In the genomic region with DNA sequence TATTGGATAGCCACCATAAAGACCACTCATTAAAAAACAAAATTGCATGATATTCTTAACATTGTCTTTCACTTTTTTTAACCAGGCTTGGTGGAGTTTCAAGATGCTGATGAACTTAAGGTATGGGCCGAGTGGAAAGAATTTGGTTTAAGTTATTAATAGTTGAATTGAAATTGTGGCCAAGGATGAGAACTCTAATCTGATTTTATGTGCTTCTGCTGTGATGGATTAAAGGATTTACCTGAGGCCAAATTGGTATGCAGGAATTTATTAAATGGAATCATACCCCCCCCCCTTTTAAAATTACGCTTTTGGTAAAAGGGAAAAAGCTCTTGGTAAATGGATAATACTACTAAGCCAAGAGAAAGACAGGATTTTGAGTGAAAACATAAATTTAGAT, we compare ENCODE assay signal across 11 cellular contexts. TPM values are rescaled to one million over a fixed set of nuclear protein-coding genes. Genes with fewer than 3 reads are reported as not detected.
DNase-seq lines count a peak whose midpoint lies in the region; ATAC-seq and TF ChIP-seq lines count a peak whose summit lies in the region.
"Had no signal": no experiment of that assay in that cellular context is flagged by ENCODE, and none has a peak within 500 bp of the region (broad histone marks: within the 10 kb centered on the region; RNA-seq: fewer than 3 reads in every experiment).

No MANE protein-coding gene starts in this region.

- H3K27ac ChIP-seq in HCT116 (ENCODE audit: low read depth, low read length), result peak overlapping the region; percentile 97
- H3K27ac ChIP-seq in mesendoderm (ENCODE audit: low read depth, low read length), result no peak overlapping the region
- H3K27ac ChIP-seq: WERI-Rb-1 had no signal

- H3K79me2 ChIP-seq in HCT116 (ENCODE audit: insufficient read depth, low read length) (peaks cover 29% of the 10 kb centered on the region), mesendoderm (ENCODE audit: control insufficient read depth, insufficient read depth, low read length) (peaks cover 14% of the 10 kb centered on the region)

- RAD21 ChIA-PET in HCT116 (lab: Charles Lee; ENCODE audit: low non-redundant PET in 1 of 2, low total read pairs in 2 of 2, uncharacterized antibody in 2 of 2, unreplicated experiment in 2 of 2), result no interaction called here

- H3K4me3 Mint-ChIP-seq in activated T-helper 1 cell treated with anti-CD3 and anti-CD28 coated beads, Interleukin-12 subunit alpha, Interleukin-12 subunit beta, Interleukin-2, Interleukin-4 antibody, amounts not matched to agents 30 ng/mL and 10 ng/mL and 1 ng/mL, durations not matched to agents 14 hours and 24 hours and 36 hours, result peak overlapping the region; percentile 72
- no peak overlapping the region for H3K4me3 Mint-ChIP-seq in immature natural killer cell

- no peaks in the 10 kb centered on the region for H3K9me3 Mint-ChIP-seq in activated T-helper 1 cell treated with anti-CD3 and anti-CD28 coated beads, Interleukin-12 subunit alpha, Interleukin-12 subunit beta, Interleukin-2, Interleukin-4 antibody, amounts not matched to agents 30 ng/mL and 10 ng/mL and 1 ng/mL, durations not matched to agents 14 hours and 24 hours and 36 hours
- H3K9me3 Mint-ChIP-seq in immature natural killer cell, result no peaks in the 10 kb centered on the region

- DNase-seq in AG10803 (ENCODE audit: low read depth) (no peak), HCT116 (ENCODE audit: low read depth, low spot score) (no peak), mesendoderm (no peak), OCI-M2 (lab: John Stamatoyannopoulos, UW; ENCODE audit: unreplicated experiment) (no peak), COR-L47 (lab: John Stamatoyannopoulos, UW) (no peak), immature natural killer cell (no peak)
- no peak for DNase-seq in activated T-helper 1 cell treated with anti-CD3 and anti-CD28 coated beads, Interleukin-12 subunit alpha, Interleukin-12 subunit beta, Interleukin-2, Interleukin-4 antibody, amounts not matched to agents 30 ng/mL and 10 ng/mL and 1 ng/mL, durations not matched to agents 14 hours and 24 hours and 36 hours (ENCODE audit: low spot score)
- DNase-seq: NCI-H1417 treated with DMSO at 0.1 percent for 48 hours, WERI-Rb-1 had no signal

- peaks cover 43% of the 10 kb centered on the region for H3K4me1 Mint-ChIP-seq in activated T-helper 1 cell treated with anti-CD3 and anti-CD28 coated beads, Interleukin-12 subunit alpha, Interleukin-12 subunit beta, Interleukin-2, Interleukin-4 antibody, amounts not matched to agents 30 ng/mL and 10 ng/mL and 1 ng/mL, durations not matched to agents 14 hours and 24 hours and 36 hours (ENCODE audit: low read depth)
- peaks cover 17 to 18% of the 10 kb centered on the region in 2 donors for H3K4me1 Mint-ChIP-seq in immature natural killer cell

- no peak overlapping the region for H2AFZ ChIP-seq in HCT116 (ENCODE audit: low read depth, low read length, poor library complexity, severe bottlenecking)

- TF ChIP-seq POLR2A in HCT116 (IDR thresholded peaks at IDR 0.05; ENCODE audit: borderline replicate concordance, extremely low read depth, insufficient read depth, insufficient read length) (no peak), GM18505 (IDR thresholded peaks at IDR 0.05; ENCODE audit: borderline replicate concordance, extremely low read depth, insufficient read depth, insufficient read length) (no peak)

- H3K23ac ChIP-seq in mesendoderm (ENCODE audit: low read length), result no peak overlapping the region

- H3K9me3 ChIP-seq in HCT116 (ENCODE audit: control insufficient read depth in 1 of 2, insufficient read depth in 1 of 2, low read depth in 1 of 2, low read length in 2 of 2), result no peaks in the 10 kb centered on the region

- no peaks in the 10 kb centered on the region for H3K9me2 ChIP-seq in HCT116 (ENCODE audit: insufficient read depth)

- peaks cover 3% of the 10 kb centered on the region for H3K27me3 Mint-ChIP-seq in activated T-helper 1 cell treated with anti-CD3 and anti-CD28 coated beads, Interleukin-12 subunit alpha, Interleukin-12 subunit beta, Interleukin-2, Interleukin-4 antibody, amounts not matched to agents 30 ng/mL and 10 ng/mL and 1 ng/mL, durations not matched to agents 14 hours and 24 hours and 36 hours (ENCODE audit: insufficient read depth)
- H3K27me3 Mint-ChIP-seq in immature natural killer cell (ENCODE audit: low read depth in 3 of 3), result peaks cover 0 to 4% (median 2%) of the 10 kb centered on the region in 3 donors

- no peak for TF ChIP-seq RAD21 in HCT116 (IDR thresholded peaks at IDR 0.05; ENCODE audit: low read depth)

- no peaks in the 10 kb centered on the region for H4K20me1 ChIP-seq in HCT116 (ENCODE audit: insufficient read depth)

- H3K4me2 ChIP-seq in HCT116 (ENCODE audit: low read length) (peak overlapping the region; percentile 88), mesendoderm (ENCODE audit: low read length) (no peak overlapping the region)

- CTCF ChIA-PET in HCT116 (lab: Charles Lee), result interaction anchor here (1.6 kb wide), 1 partner anchor 199 kb away, joined by 6 read pairs; no protein-coding TSS in a partner anchor

- no peaks in the 10 kb centered on the region for H3K27me3 ChIP-seq in HCT116 (ENCODE audit: insufficient read depth, low read length)
- H3K27me3 ChIP-seq in mesendoderm (ENCODE audit: insufficient read depth, low read length, poor library complexity), result no peaks in the 10 kb centered on the region

- TF ChIP-seq CTCF in AG10803 (conservative IDR thresholded peaks at IDR 0.05; ENCODE audit: low read length), result no peak
- TF ChIP-seq CTCF in HCT116 (IDR thresholded peaks at IDR 0.05 in 2 of 3, conservative IDR thresholded peaks at IDR 0.05 in 1 of 3; ENCODE audit: borderline replicate concordance in 1 of 3, insufficient read depth in 1 of 3, low read depth in 2 of 3, low read length in 2 of 3), result no peak

- 100% methylated on average over 1 of the region's 2 CpGs for WGBS in mesendoderm (ENCODE audit: extremely low coverage, insufficient coverage, low lambda C conversion rate)

- H3K36me3 Mint-ChIP-seq in activated T-helper 1 cell treated with anti-CD3 and anti-CD28 coated beads, Interleukin-12 subunit alpha, Interleukin-12 subunit beta, Interleukin-2, Interleukin-4 antibody, amounts not matched to agents 30 ng/mL and 10 ng/mL and 1 ng/mL, durations not matched to agents 14 hours and 24 hours and 36 hours (ENCODE audit: low read depth), result peaks cover 47% of the 10 kb centered on the region
- H3K36me3 Mint-ChIP-seq in immature natural killer cell, result peaks cover 0 to 12% (median 6%) of the 10 kb centered on the region in 3 donors

- no peak overlapping the region for H3K4ac ChIP-seq in mesendoderm (ENCODE audit: low read depth, low read length)

- no peak overlapping the region for H2BK5ac ChIP-seq in mesendoderm (ENCODE audit: low read length)

- H2BK15ac ChIP-seq in mesendoderm (replicated peaks; ENCODE audit: low read depth), result no peak overlapping the region

- H3K36me3 ChIP-seq in HCT116 (ENCODE audit: control insufficient read depth in 1 of 2, insufficient read depth in 2 of 2, low read length in 2 of 2) (peaks cover 2 to 21% of the 10 kb centered on the region in 2 experiments; a peak in 1 of 4 replicates), mesendoderm (ENCODE audit: control insufficient read depth, insufficient read depth, low read length) (peaks cover 3% of the 10 kb centered on the region)
- H3K36me3 ChIP-seq: WERI-Rb-1 had no signal

- peaks cover 6% of the 10 kb centered on the region for H3K79me1 ChIP-seq in mesendoderm (ENCODE audit: low read length)

- H4K5ac ChIP-seq in mesendoderm (ENCODE audit: low read length), result no peak overlapping the region

- H2BK120ac ChIP-seq in mesendoderm (ENCODE audit: low read depth, low read length), result no peak overlapping the region

- no peak overlapping the region for H4K8ac ChIP-seq in mesendoderm (ENCODE audit: low read depth, low read length)

- H3K18ac ChIP-seq in mesendoderm (ENCODE audit: low read length), result no peak overlapping the region

- peaks cover 44 to 66% of the 10 kb centered on the region in 2 experiments for H3K4me1 ChIP-seq in HCT116 (ENCODE audit: control insufficient read depth in 1 of 2, insufficient read depth in 2 of 2, low read length in 2 of 2)
- H3K4me1 ChIP-seq in mesendoderm (ENCODE audit: control insufficient read depth, low read depth, low read length), result peaks cover 8% of the 10 kb centered on the region

- intact Hi-C loops in HCT116 (cut with micrococcal nuclease), result loop anchor here (10.0 kb wide), 1 partner anchor 302 kb away; no protein-coding TSS in a partner anchor
- intact Hi-C loops in activated T-helper 1 cell treated with anti-CD3 and anti-CD28 coated beads, Interleukin-12 subunit alpha, Interleukin-12 subunit beta, Interleukin-2, Interleukin-4 antibody, amounts not matched to agents 30 ng/mL and 10 ng/mL and 1 ng/mL, durations not matched to agents 14 hours and 24 hours and 36 hours (cut with micrococcal nuclease), result no loop called here

- H3K4me3 ChIP-seq in AG10803 (ENCODE audit: low read length), result peak overlapping the region; percentile 76
- peak overlapping the region; percentile 62 to 89 for H3K4me3 ChIP-seq in HCT116 (replicated peaks in 1 of 2; ENCODE audit: low read depth in 1 of 2, low read length in 2 of 2)
- no peak overlapping the region for H3K4me3 ChIP-seq in mesendoderm (ENCODE audit: low read length)

- no peak overlapping the region for H2AK5ac ChIP-seq in mesendoderm (ENCODE audit: low read length)

- peak overlapping the region; percentile 10 for H3K56ac ChIP-seq in mesendoderm (ENCODE audit: low read length)

- H3K9ac ChIP-seq in HCT116 (ENCODE audit: low read length), result peak overlapping the region; percentile 99
- peak overlapping the region; percentile 99 for H3K9ac ChIP-seq in mesendoderm (ENCODE audit: low read length)

- H3K27ac Mint-ChIP-seq in activated T-helper 1 cell treated with anti-CD3 and anti-CD28 coated beads, Interleukin-12 subunit alpha, Interleukin-12 subunit beta, Interleukin-2, Interleukin-4 antibody, amounts not matched to agents 30 ng/mL and 10 ng/mL and 1 ng/mL, durations not matched to agents 14 hours and 24 hours and 36 hours, result peak overlapping the region; percentile 59
- H3K27ac Mint-ChIP-seq in immature natural killer cell, result no peak overlapping the region
- H3K27ac Mint-ChIP-seq: progenitor cell of endocrine pancreas had no signal

- BruUV-seq in HCT116 (replicated peaks; lab: Mats Ljungman, UMichigan), result no TSS peak

- no peak for ATAC-seq in HCT116
- no peak for ATAC-seq in GM18505 (IDR thresholded peaks at IDR 0.05; ENCODE audit: unreplicated experiment)

- POLR2A ChIA-PET in HCT116 (lab: Charles Lee), result interaction anchor here (0.8 to 2.8 kb wide), 3 partner anchors 9 to 296 kb away, joined by 3 to 8 read pairs (median 3); no protein-coding TSS in a partner anchor

TF ChIP-seq in HCT116, 20 proteins besides CTCF, POLR2A, EP300 and RAD21 (continues in another document):
- TF ChIP-seq ATF3 (IDR thresholded peaks at IDR 0.05), result no peak

RNA-seq across cellular contexts. Expression of gene TOMM7, which starts 33.8 kb away (rescaled TPM):
- 325 TPM for total RNA-seq in HCT116 (2021; ENCODE audit: unreplicated experiment)
- polyA plus RNA-seq in HCT116 (2012), result 640 and 848 TPM in 2 replicates
- 187 and 225 TPM in 2 replicates for total RNA-seq in activated T-helper 1 cell treated with anti-CD3 and anti-CD28 coated beads, Interleukin-12 subunit alpha, Interleukin-12 subunit beta, Interleukin-2, Interleukin-4 antibody, amounts not matched to agents 30 ng/mL and 10 ng/mL and 1 ng/mL, durations not matched to agents 14 hours and 24 hours and 36 hours
- 769 TPM for polyA plus RNA-seq in mesendoderm (2013, experiment 1 of 2)
- 773 TPM for polyA plus RNA-seq in mesendoderm (2013, experiment 2 of 2)
- 100 to 1,000 TPM; 125 to 218 (median 190) TPM for polyA plus RNA-seq in immature natural killer cell
